1 cellular context compared by ENCODE assay signal in the genomic region with DNA sequence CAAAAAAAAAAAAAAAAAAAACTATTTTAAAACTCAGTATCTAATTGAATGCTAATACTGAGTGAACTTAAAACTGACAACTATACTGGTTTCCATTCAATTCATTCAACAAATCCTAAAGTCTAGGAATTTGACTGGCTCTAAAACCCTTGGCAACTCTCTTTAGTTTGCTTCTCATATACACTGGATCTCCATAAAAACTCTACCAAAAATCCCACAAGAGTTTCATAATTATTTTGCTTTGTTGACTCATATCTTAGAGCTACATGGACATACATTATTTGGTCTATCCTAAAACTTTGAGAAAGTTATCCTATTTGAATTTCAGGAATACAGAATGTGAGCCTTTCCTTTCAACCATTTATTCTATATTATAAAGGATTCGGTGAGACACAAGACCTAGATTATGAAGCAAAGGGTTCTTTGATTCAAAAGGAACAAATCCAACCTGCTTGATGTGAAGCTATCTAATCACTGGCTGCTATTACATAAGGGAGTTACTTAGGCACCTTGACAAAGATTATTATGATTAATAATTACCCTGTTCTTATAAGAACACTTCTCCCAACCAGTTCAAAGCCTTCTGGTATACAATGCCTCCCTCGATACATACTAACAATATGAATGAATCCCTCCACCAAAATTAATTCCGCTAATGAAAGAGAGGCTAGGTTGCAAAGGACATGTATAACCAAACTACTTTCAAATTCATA.
TF ChIP-seq lines count a peak whose summit lies in the region.

No MANE protein-coding gene starts in this region.

TF ChIP-seq in HEK293, 187 proteins besides CTCF, POLR2A, EP300 and RAD21 (continued from another document):
- TF ChIP-seq, protein P1, sequence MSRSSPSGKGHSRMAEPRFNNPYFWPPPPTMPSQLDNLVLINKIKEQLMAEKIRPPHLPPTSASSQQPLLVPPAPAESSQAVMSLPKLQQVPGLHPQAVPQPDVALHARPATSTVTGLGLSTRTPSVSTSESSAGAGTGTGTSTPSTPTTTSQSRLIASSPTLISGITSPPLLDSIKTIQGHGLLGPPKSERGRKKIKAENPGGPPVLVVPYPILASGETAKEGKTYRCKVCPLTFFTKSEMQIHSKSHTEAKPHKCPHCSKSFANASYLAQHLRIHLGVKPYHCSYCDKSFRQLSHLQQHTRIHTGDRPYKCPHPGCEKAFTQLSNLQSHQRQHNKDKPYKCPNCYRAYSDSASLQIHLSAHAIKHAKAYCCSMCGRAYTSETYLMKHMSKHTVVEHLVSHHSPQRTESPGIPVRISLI (tag by site-specific recombination; IDR thresholded peaks at IDR 0.05) = 0 out of 2 replicates have a peak, but pooled peaks have one; percentile 31
